Comparison of ENCODE assay signal across 26 cellular contexts in the genomic region with DNA sequence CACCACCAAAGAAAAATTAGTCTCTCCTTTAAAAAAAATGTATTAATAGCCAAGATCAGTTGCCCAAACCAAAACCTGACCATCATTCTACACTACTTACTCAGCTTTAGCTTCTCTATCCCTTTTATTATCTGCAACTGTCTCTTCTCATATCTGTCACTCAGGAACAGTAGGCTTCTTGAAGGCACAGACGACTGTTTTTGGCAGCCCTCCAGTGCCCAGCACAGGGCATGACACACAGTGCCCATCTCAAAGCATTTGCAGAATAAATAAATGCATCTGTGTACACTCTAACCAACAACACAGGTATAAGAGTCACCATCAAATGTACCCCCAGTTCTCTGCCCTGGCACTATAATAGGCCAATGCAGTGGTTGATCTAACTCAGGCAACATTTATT.
"Had no signal": no experiment of that assay in that cellular context is flagged by ENCODE, and none has a peak within 500 bp of the region (broad histone marks: within the 10 kb centered on the region; RNA-seq: fewer than 3 reads in every experiment).

No MANE protein-coding gene starts in this region.

- ATAC-seq: activated T-cell treated with anti-CD3 and anti-CD28 coated beads, Interleukin-2, amount 50 U/mL, for 72 hours; gastroesophageal sphincter; left ventricle myocardium superior; pancreas; psoas muscle had no signal

- H3K4me3 Mint-ChIP-seq: activated naive CD8-positive, alpha-beta T cell treated with anti-CD3 and anti-CD28 coated beads, Interleukin-2, amount 10 ng/mL, durations not matched to agents 7 days and 5 days; activated T-cell treated with anti-CD3 and anti-CD28 coated beads, Interleukin-2, amount 50 U/mL, for 72 hours; endodermal cell; nephron progenitor cell; T-helper 2 cell treated with Interferon-gamma antibody and Interleukin-4, amounts not matched to agents 5 μg/mL and 100 μg/mL, for 36 hours had no signal

- H3K27me3 Mint-ChIP-seq: activated naive CD8-positive, alpha-beta T cell treated with anti-CD3 and anti-CD28 coated beads, Interleukin-2, amount 10 ng/mL, durations not matched to agents 7 days and 5 days; T-cell had no signal

- H3K27ac ChIP-seq: coronary artery, gastroesophageal sphincter, pancreas, psoas muscle, right atrium auricular region, stomach, suprapubic skin, transverse colon, WERI-Rb-1 had no signal

- H3K4me3 ChIP-seq: coronary artery, gastroesophageal sphincter, pancreas, psoas muscle, right atrium auricular region, stomach, suprapubic skin, transverse colon had no signal

- H3K27me3 ChIP-seq: gastroesophageal sphincter, pancreas, right atrium auricular region, stomach, suprapubic skin, transverse colon had no signal

- H3K36me3 ChIP-seq: pancreas, right atrium auricular region, stomach, suprapubic skin, transverse colon, WERI-Rb-1 had no signal

- H3K9me3 ChIP-seq: gastroesophageal sphincter, pancreas, psoas muscle, right atrium auricular region, stomach, suprapubic skin, transverse colon had no signal

- H3K9me3 Mint-ChIP-seq: activated naive CD8-positive, alpha-beta T cell treated with anti-CD3 and anti-CD28 coated beads, Interleukin-2, amount 10 ng/mL, durations not matched to agents 7 days and 5 days; activated T-cell treated with anti-CD3 and anti-CD28 coated beads, Interleukin-2, amount 50 U/mL, for 72 hours; endodermal cell; T-cell; T-helper 2 cell treated with Interferon-gamma antibody and Interleukin-4, amounts not matched to agents 5 μg/mL and 100 μg/mL, for 36 hours had no signal

- H3K27ac Mint-ChIP-seq: activated naive CD8-positive, alpha-beta T cell treated with anti-CD3 and anti-CD28 coated beads, Interleukin-2, amount 10 ng/mL, durations not matched to agents 7 days and 5 days; activated T-cell treated with anti-CD3 and anti-CD28 coated beads, Interleukin-2, amount 50 U/mL, for 72 hours; endodermal cell; nephron progenitor cell; T-helper 2 cell treated with Interferon-gamma antibody and Interleukin-4, amounts not matched to agents 5 μg/mL and 100 μg/mL, for 36 hours had no signal

- H3K36me3 Mint-ChIP-seq: T-cell had no signal

- DNase-seq: activated CD4-positive, alpha-beta T cell treated with anti-CD3 and anti-CD28 coated beads, Interleukin-2, amount 50 U/mL, for 48 hours; activated CD4-positive, CD25-positive, alpha-beta regulatory T cell treated with anti-CD3 and anti-CD28 coated beads, Interleukin-2, amount 50 U/mL, for 72 hours; activated effector memory CD4-positive, alpha-beta T cell treated with anti-CD3 and anti-CD28 coated beads, Interleukin-2, amount 50 U/mL, for 16 hours; activated naive CD8-positive, alpha-beta T cell treated with anti-CD3 and anti-CD28 coated beads, Interleukin-2, amount 10 ng/mL, durations not matched to agents 7 days and 5 days; activated T-cell treated with anti-CD3 and anti-CD28 coated beads, Interleukin-2, amount 50 U/mL, for 72 hours; amygdala; cerebellar nuclear complex; endodermal cell; head of caudate nucleus; left ventricle myocardium superior; mammary epithelial cell; midbrain; nephron progenitor cell; pancreas; psoas muscle; stimulated activated CD4-positive, alpha-beta T cell treated with anti-CD3 and anti-CD28 coated beads, Interleukin-12 subunit alpha, Interleukin-12 subunit beta, amount 100 ng/mL, for 4 hours; stimulated activated CD4-positive, alpha-beta T cell treated with anti-CD3 and anti-CD28 coated beads, Interleukin-4, amount 100 ng/mL, for 4 hours; stomach; transverse colon; WERI-Rb-1 had no signal

- H3K4me1 ChIP-seq: pancreas, suprapubic skin, transverse colon had no signal
